9 cellular contexts compared by ENCODE assay signal in genomic region chr17:55734128-55734781, GRCh38. TPM values are rescaled to one million over a fixed set of nuclear protein-coding genes. Genes with fewer than 3 reads are reported as not detected.
A peak's percentile ranks its signal among the peaks of the same experiment; 100 is the strongest.
DNase-seq lines count a peak whose midpoint lies in the region; ATAC-seq lines count a peak whose summit lies in the region.
"Had no signal": no experiment of that assay in that cellular context is flagged by ENCODE, and none has a peak within 500 bp of the region (broad histone marks: within the 10 kb centered on the region; RNA-seq: fewer than 3 reads in every experiment).

No MANE protein-coding gene starts in this region.

- ATAC-seq in activated CD4-positive, CD25-positive, alpha-beta regulatory T cell treated with anti-CD3 and anti-CD28 coated beads, Interleukin-2, amount 50 U/mL, for 24 hours, result peak; percentile 81 to 94
- peak; percentile 61 for ATAC-seq in HG02623 (IDR thresholded peaks at IDR 0.05; ENCODE audit: unreplicated experiment)
- no peak for ATAC-seq in naive thymus-derived CD4-positive, alpha-beta T cell
- no peak for ATAC-seq in GM19467 (IDR thresholded peaks at IDR 0.05; ENCODE audit: unreplicated experiment)
- ATAC-seq: Panc1 had no signal

- no peaks in the 10 kb centered on the region for H3K9me3 Mint-ChIP-seq in activated naive CD8-positive, alpha-beta T cell treated with anti-CD3 and anti-CD28 coated beads for 36 hours
- no peaks in the 10 kb centered on the region for H3K9me3 Mint-ChIP-seq in naive thymus-derived CD4-positive, alpha-beta T cell

- POLR2A ChIA-PET in naive thymus-derived CD4-positive, alpha-beta T cell (lab: Charles Lee), result no interaction called here

- CTCF ChIA-PET in naive thymus-derived CD4-positive, alpha-beta T cell (lab: Charles Lee), result interaction anchor here (1.0 kb wide), 1 partner anchor 982 kb away, joined by 3 read pairs; no protein-coding TSS in a partner anchor

- no peaks in the 10 kb centered on the region for H3K36me3 Mint-ChIP-seq in activated naive CD8-positive, alpha-beta T cell treated with anti-CD3 and anti-CD28 coated beads for 36 hours
- no peaks in the 10 kb centered on the region for H3K36me3 Mint-ChIP-seq in naive thymus-derived CD4-positive, alpha-beta T cell

- H3K4me1 ChIP-seq in rectal smooth muscle tissue (ENCODE audit: control insufficient read depth, insufficient read depth, low read length), result peaks cover 28% of the 10 kb centered on the region
- H3K4me1 ChIP-seq in naive thymus-derived CD4-positive, alpha-beta T cell (ENCODE audit: control insufficient read depth in 2 of 2, insufficient read depth in 2 of 2, low read length in 2 of 2), result no peaks in the 10 kb centered on the region

- peak overlapping the region; percentile 50 for H3K4me3 Mint-ChIP-seq in activated naive CD8-positive, alpha-beta T cell treated with anti-CD3 and anti-CD28 coated beads for 36 hours
- H3K4me3 Mint-ChIP-seq in naive thymus-derived CD4-positive, alpha-beta T cell, result no peak overlapping the region

- intact Hi-C loops in naive thymus-derived CD4-positive, alpha-beta T cell (cut with micrococcal nuclease), result no loop called here

- no peaks in the 10 kb centered on the region for H3K9me3 ChIP-seq in naive thymus-derived CD4-positive, alpha-beta T cell (ENCODE audit: control insufficient read depth in 2 of 3, low read length in 3 of 3)

- peak overlapping the region; percentile 85 for H3K27ac Mint-ChIP-seq in activated naive CD8-positive, alpha-beta T cell treated with anti-CD3 and anti-CD28 coated beads for 36 hours
- H3K27ac Mint-ChIP-seq in naive thymus-derived CD4-positive, alpha-beta T cell, result no peak overlapping the region

- no peak overlapping the region for H3K27ac ChIP-seq in rectal smooth muscle tissue (ENCODE audit: low read depth, low read length)
- H3K27ac ChIP-seq in naive thymus-derived CD4-positive, alpha-beta T cell (ENCODE audit: low read depth, low read length), result no peak overlapping the region

- peak overlapping the region; percentile 17 for H3K9ac ChIP-seq in rectal smooth muscle tissue (ENCODE audit: low read length)

- H3K4me1 Mint-ChIP-seq in activated naive CD8-positive, alpha-beta T cell treated with anti-CD3 and anti-CD28 coated beads for 36 hours, result peaks cover 39% of the 10 kb centered on the region
- H3K4me1 Mint-ChIP-seq in naive thymus-derived CD4-positive, alpha-beta T cell, result peaks cover 0 to 6% (median 0%) of the 10 kb centered on the region in 7 donors

- H3K4me3 ChIP-seq in rectal smooth muscle tissue (ENCODE audit: low read length), result no peak overlapping the region
- no peak overlapping the region for H3K4me3 ChIP-seq in naive thymus-derived CD4-positive, alpha-beta T cell (ENCODE audit: low read length)

- H3K27me3 ChIP-seq in rectal smooth muscle tissue (ENCODE audit: control insufficient read depth, insufficient read depth, low read length), result no peaks in the 10 kb centered on the region
- H3K27me3 ChIP-seq in naive thymus-derived CD4-positive, alpha-beta T cell (ENCODE audit: control insufficient read depth in 2 of 2, insufficient read depth in 2 of 2, low read length in 2 of 2), result no peaks in the 10 kb centered on the region

- peaks cover 43% of the 10 kb centered on the region for H3K27me3 Mint-ChIP-seq in activated naive CD8-positive, alpha-beta T cell treated with anti-CD3 and anti-CD28 coated beads for 36 hours
- peaks cover 5 to 27% (median 15%) of the 10 kb centered on the region in 5 donors for H3K27me3 Mint-ChIP-seq in naive thymus-derived CD4-positive, alpha-beta T cell

- no peak for DNase-seq in activated CD4-positive, CD25-positive, alpha-beta regulatory T cell treated with anti-CD3 and anti-CD28 coated beads, Interleukin-2, amount 50 U/mL, for 72 hours
- DNase-seq in activated naive CD8-positive, alpha-beta T cell treated with anti-CD3 and anti-CD28 coated beads for 36 hours, result peak; percentile 11
- no peak for DNase-seq in T-helper 9 cell
- no peak for DNase-seq in naive thymus-derived CD4-positive, alpha-beta T cell

- H3K36me3 ChIP-seq in rectal smooth muscle tissue (ENCODE audit: control insufficient read depth, insufficient read depth, low read length), result no peaks in the 10 kb centered on the region
- H3K36me3 ChIP-seq in naive thymus-derived CD4-positive, alpha-beta T cell (ENCODE audit: control insufficient read depth in 2 of 3, insufficient read depth in 3 of 3, low read length in 3 of 3), result no peaks in the 10 kb centered on the region

RNA-seq across cellular contexts. Expression of gene TMEM100, which starts 11.6 kb away (rescaled TPM):
- not detected for total RNA-seq in activated naive CD8-positive, alpha-beta T cell treated with anti-CD3 and anti-CD28 coated beads for 36 hours
- not detected for total RNA-seq in naive thymus-derived CD4-positive, alpha-beta T cell
- polyA plus RNA-seq in naive thymus-derived CD4-positive, alpha-beta T cell, result not detected

RNA-seq across cellular contexts. Expression of gene PCTP, which starts 16.6 kb away (rescaled TPM):
- total RNA-seq in activated naive CD8-positive, alpha-beta T cell treated with anti-CD3 and anti-CD28 coated beads for 36 hours, result 1 to 10 TPM; 8.7 to 9.2 TPM
- total RNA-seq in naive thymus-derived CD4-positive, alpha-beta T cell, result 1 to 10 TPM; 2.7 to 7.4 (median 3.5) TPM
- 1 to 10 TPM; 1.2 to 1.9 TPM for polyA plus RNA-seq in naive thymus-derived CD4-positive, alpha-beta T cell

Comparison
In these comparisons a context has a peak if more than half of its experiments do, and no peak if none do; other contexts are left out.
1. ATAC-seq: peak in activated CD4-positive, CD25-positive, alpha-beta regulatory T cell treated with anti-CD3 and anti-CD28 coated beads, Interleukin-2, amount 50 U/mL, for 24 hours (2 of 2) and HG02623 (single experiment); none in naive thymus-derived CD4-positive, alpha-beta T cell (single experiment) and GM19467 (single experiment).